In genomic region chr4:124389591-124389990, GRCh38 we compare ENCODE assay signal across 17 cellular contexts.
DNase-seq lines count a peak whose midpoint lies in the region; ATAC-seq, FAIRE-seq and TF ChIP-seq lines count a peak whose summit lies in the region.
"Had no signal": no experiment of that assay in that cellular context is flagged by ENCODE, and none has a peak within 500 bp of the region (broad histone marks: within the 10 kb centered on the region; RNA-seq: fewer than 3 reads in every experiment).

No MANE protein-coding gene starts in this region.

- H3K9ac ChIP-seq in mammary epithelial cell (ENCODE audit: insufficient read depth, low read length) (no peak overlapping the region), astrocyte (ENCODE audit: low read length) (no peak overlapping the region), smooth muscle cell (ENCODE audit: low read depth) (no peak overlapping the region)

- H3K27me3 Mint-ChIP-seq in astrocyte (ENCODE audit: low read depth, unreplicated experiment), result peaks cover 2% of the 10 kb centered on the region

- H2AFZ ChIP-seq in mammary epithelial cell (ENCODE audit: low read depth, low read length) (no peak overlapping the region), astrocyte (ENCODE audit: low read depth, low read length) (no peak overlapping the region), smooth muscle cell (ENCODE audit: low read depth) (no peak overlapping the region)

- no peaks in the 10 kb centered on the region for H3K27me3 ChIP-seq in mammary epithelial cell (ENCODE audit: insufficient read depth, low read length)
- no peaks in the 10 kb centered on the region for H3K27me3 ChIP-seq in breast epithelium
- no peaks in the 10 kb centered on the region for H3K27me3 ChIP-seq in astrocyte (ENCODE audit: insufficient read depth, low read length)
- no peaks in the 10 kb centered on the region for H3K27me3 ChIP-seq in smooth muscle cell (ENCODE audit: low read depth)

- H3F3A ChIP-seq in smooth muscle cell (ENCODE audit: low read depth), result no peaks in the 10 kb centered on the region

- H3K4me1 Mint-ChIP-seq in astrocyte (ENCODE audit: low read depth, unreplicated experiment), result no peaks in the 10 kb centered on the region

- WGBS in mammary epithelial cell (ENCODE audit: low coverage, missing lambda C conversion rate), result 33% methylated on average over 1 of the region's 1 CpG
- 100% methylated on average over 1 of the region's 1 CpG for WGBS in smooth muscle cell (ENCODE audit: low lambda C conversion rate)

- TF ChIP-seq POLR2A in breast epithelium (IDR thresholded peaks at IDR 0.05), result no peak

- no TSS peak for BruUV-seq in mammary epithelial cell (replicated peaks; lab: Mats Ljungman, UMichigan)

- H3K79me2 ChIP-seq in mammary epithelial cell (ENCODE audit: insufficient read depth, low read length) (no peaks in the 10 kb centered on the region), astrocyte (ENCODE audit: insufficient read depth, low read length) (no peaks in the 10 kb centered on the region), smooth muscle cell (ENCODE audit: low read depth) (no peaks in the 10 kb centered on the region)

- no peak for ATAC-seq in activated CD4-positive, CD25-positive, alpha-beta regulatory T cell treated with anti-CD3 and anti-CD28 coated beads, Interleukin-2, amount 50 U/mL, for 24 hours

- DNase-seq in mammary epithelial cell (peak; percentile 43), breast epithelium (ENCODE audit: low spot score in 2 of 2) (no peak), astrocyte (ENCODE audit: low read depth) (peak; percentile 10), fibroblast of gingiva (ENCODE audit: low read depth) (peak; percentile 57), smooth muscle cell (lab: John Stamatoyannopoulos, UW; ENCODE audit: unreplicated experiment) (no peak), NCI-H187 (lab: John Stamatoyannopoulos, UW) (no peak), A172 (ENCODE audit: low spot score) (no peak)
- DNase-seq: 8988T; COR-L47; KG1; NCI-H1436 treated with DMSO at 0.1 percent for 48 hours; NCI-H2081; NCI-H2227 treated with DMSO at 0.1 percent for 48 hours; NK-92 treated with Interleukin-12 subunit alpha and Interleukin-12 subunit beta, amount 100 ng/mL, for 24 hours had no signal

- H3K9me3 ChIP-seq in mammary epithelial cell (replicated peaks; ENCODE audit: insufficient read depth, low read length) (no peaks in the 10 kb centered on the region), breast epithelium (no peaks in the 10 kb centered on the region), astrocyte (ENCODE audit: insufficient read depth, low read depth, low read length) (no peaks in the 10 kb centered on the region), smooth muscle cell (replicated peaks; ENCODE audit: low read depth) (no peaks in the 10 kb centered on the region)

- H4K20me1 ChIP-seq in mammary epithelial cell (ENCODE audit: insufficient read depth, low read length), result no peaks in the 10 kb centered on the region
- H4K20me1 ChIP-seq in astrocyte (ENCODE audit: insufficient read depth, low read length), result no peaks in the 10 kb centered on the region
- H4K20me1 ChIP-seq in smooth muscle cell (ENCODE audit: low read depth), result no peaks in the 10 kb centered on the region

- H3K4me2 ChIP-seq in mammary epithelial cell (ENCODE audit: insufficient read depth, low read depth, low read length) (no peak overlapping the region), astrocyte (ENCODE audit: low read length) (no peak overlapping the region), smooth muscle cell (no peak overlapping the region)

- TF ChIP-seq CTCF in mammary epithelial cell (conservative IDR thresholded peaks at IDR 0.05 in 1 of 2, IDR thresholded peaks at IDR 0.05 in 1 of 2; ENCODE audit: extremely low read depth in 1 of 2, insufficient read depth in 1 of 2, low read depth in 1 of 2, low read length in 2 of 2) (no peak), breast epithelium (IDR thresholded peaks at IDR 0.05) (no peak), astrocyte (IDR thresholded peaks at IDR 0.05; ENCODE audit: insufficient read depth, low read depth, low read length) (no peak), smooth muscle cell (IDR thresholded peaks at IDR 0.05; ENCODE audit: borderline replicate concordance, insufficient read depth, poor library complexity, severe bottlenecking) (no peak)

- no peaks in the 10 kb centered on the region for H3K9me3 Mint-ChIP-seq in astrocyte (ENCODE audit: unreplicated experiment)

- H3K4me3 ChIP-seq in mammary epithelial cell (replicated peaks in 1 of 3; ENCODE audit: insufficient read depth in 1 of 3, low read depth in 2 of 3, low read length in 3 of 3) (no peak overlapping the region), breast epithelium (no peak overlapping the region), astrocyte (ENCODE audit: insufficient read depth, low read depth, low read length) (no peak overlapping the region), smooth muscle cell (no peak overlapping the region)

- H3K36me3 ChIP-seq in mammary epithelial cell (ENCODE audit: insufficient read depth, low read length) (no peaks in the 10 kb centered on the region), breast epithelium (no peaks in the 10 kb centered on the region), astrocyte (ENCODE audit: insufficient read depth, low read length) (no peaks in the 10 kb centered on the region), smooth muscle cell (ENCODE audit: low read depth) (no peaks in the 10 kb centered on the region)

- H3K27ac Mint-ChIP-seq in astrocyte (ENCODE audit: unreplicated experiment), result no peak overlapping the region

- H3K4me3 Mint-ChIP-seq in astrocyte (ENCODE audit: unreplicated experiment), result no peak overlapping the region

- intact Hi-C loops in mammary epithelial cell (cut with micrococcal nuclease) (no loop called here), breast epithelium (cut with DNase I; ENCODE audit: low total_unique reads) (no loop called here)

- CTCF ChIA-PET in mammary epithelial cell (lab: Charles Lee; ENCODE audit: low non-redundant PET), result no interaction called here

- H3K27ac ChIP-seq in mammary epithelial cell (ENCODE audit: insufficient read depth, low read depth, low read length) (no peak overlapping the region), breast epithelium (no peak overlapping the region), astrocyte (ENCODE audit: low read depth, low read length) (no peak overlapping the region), smooth muscle cell (ENCODE audit: low read depth) (no peak overlapping the region)
- H3K27ac ChIP-seq: C4-2B had no signal

- FAIRE-seq in astrocyte (lab: Jason Lieb, UNC), result no peak
- FAIRE-seq: GM19239 had no signal

- H3K4me1 ChIP-seq in mammary epithelial cell (ENCODE audit: insufficient read depth, low read length), result no peaks in the 10 kb centered on the region
- H3K4me1 ChIP-seq in breast epithelium, result no peaks in the 10 kb centered on the region
- no peaks in the 10 kb centered on the region for H3K4me1 ChIP-seq in astrocyte (ENCODE audit: insufficient read depth, low read length)
- H3K4me1 ChIP-seq in smooth muscle cell (ENCODE audit: low read depth), result peaks cover 7% of the 10 kb centered on the region

- H3K36me3 Mint-ChIP-seq in astrocyte (ENCODE audit: low read depth, unreplicated experiment), result no peaks in the 10 kb centered on the region

- dilution Hi-C loops in mammary epithelial cell (cut with HindIII; ENCODE audit: low sequenced_read_pairs), result no loop called here

- in situ Hi-C loops in mammary epithelial cell (cut with MboI; ENCODE audit: low sequenced_read_pairs in 2 of 2), result no loop called here

Comparison
In these comparisons a context has a peak if more than half of its experiments do, and no peak if none do; other contexts are left out.
1. DNase-seq: peak in mammary epithelial cell (single experiment), astrocyte (single experiment) and fibroblast of gingiva (single experiment); none in breast epithelium (0 of 2), smooth muscle cell (single experiment), NCI-H187 (0 of 2) and A172 (single experiment).